11 cellular contexts compared by ENCODE assay signal in the genomic region with DNA sequence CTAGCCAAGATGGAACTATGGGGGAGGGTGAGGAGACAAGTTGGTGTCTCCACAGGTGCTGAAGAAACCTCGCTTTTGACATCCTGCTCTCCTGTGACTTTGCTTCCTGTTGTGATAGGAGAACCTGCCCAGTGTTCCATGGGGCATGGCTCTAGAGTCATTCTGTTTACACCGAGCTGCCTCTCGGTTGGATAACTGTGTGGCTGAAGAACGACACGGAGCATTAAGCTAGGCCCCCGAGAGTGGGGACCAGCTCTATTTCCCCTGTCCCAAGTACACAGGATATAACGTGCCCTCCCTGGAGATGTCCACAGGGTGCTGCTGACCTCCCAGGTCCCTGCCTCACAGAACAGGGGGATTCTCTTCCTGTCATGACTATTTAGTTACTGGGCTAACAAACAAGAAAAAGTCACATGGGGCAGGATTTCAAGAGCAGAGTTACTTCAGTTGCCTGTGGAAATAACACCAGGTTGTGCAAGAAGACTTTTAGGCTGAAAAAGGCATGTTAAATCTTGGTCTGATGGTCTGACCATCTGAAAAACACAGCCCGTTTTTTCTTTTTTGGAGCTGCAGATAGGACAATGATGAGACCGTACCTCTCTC. TPM values are rescaled to one million over a fixed set of nuclear protein-coding genes. Genes with fewer than 3 reads are reported as not detected.
DNase-seq lines count a peak whose midpoint lies in the region; ATAC-seq and TF ChIP-seq lines count a peak whose summit lies in the region.
"Had no signal": no experiment of that assay in that cellular context is flagged by ENCODE, and none has a peak within 500 bp of the region (broad histone marks: within the 10 kb centered on the region; RNA-seq: fewer than 3 reads in every experiment).

No MANE protein-coding gene starts in this region.

- H3K27me3 ChIP-seq in BE2C = no peaks in the 10 kb centered on the region
- H3K27me3 ChIP-seq: SJCRH30 had no signal

- H3K4me1 Mint-ChIP-seq in activated T-cell treated with anti-CD3 and anti-CD28 coated beads, Interleukin-2, amount 50 U/mL, for 24 hours (ENCODE audit: low read depth) = peaks cover 55% of the 10 kb centered on the region
- peaks cover 61 to 68% of the 10 kb centered on the region in 2 donors for H3K4me1 Mint-ChIP-seq in effector memory CD8-positive, alpha-beta T cell (ENCODE audit: low read depth in 2 of 2)
- peaks cover 34% of the 10 kb centered on the region for H3K4me1 Mint-ChIP-seq in stimulated activated memory B cell treated with anti-CD40 and anti-IgM and Interleukin-4, amounts not matched to agents 10 μg/mL and 1 μg/mL and 100 μg/mL, for 72 hours

- peak; percentile 13 for ATAC-seq in effector memory CD8-positive, alpha-beta T cell (replicated peaks)
- ATAC-seq in stimulated activated memory B cell treated with anti-CD40 and anti-IgM and Interleukin-4, amounts not matched to agents 10 μg/mL and 1 μg/mL and 100 μg/mL, for 72 hours = peak; percentile 58

- H3K9me3 Mint-ChIP-seq in activated T-cell treated with anti-CD3 and anti-CD28 coated beads, Interleukin-2, amount 50 U/mL, for 24 hours = no peaks in the 10 kb centered on the region
- H3K9me3 Mint-ChIP-seq in effector memory CD8-positive, alpha-beta T cell = peaks cover 0 to 6% of the 10 kb centered on the region in 2 donors
- H3K9me3 Mint-ChIP-seq in stimulated activated memory B cell treated with anti-CD40 and anti-IgM and Interleukin-4, amounts not matched to agents 10 μg/mL and 1 μg/mL and 100 μg/mL, for 72 hours = peaks cover 2% of the 10 kb centered on the region

- TF ChIP-seq CTCF in BE2C (IDR thresholded peaks at IDR 0.05; ENCODE audit: low read depth, low read length) = no peak

- H3K27me3 Mint-ChIP-seq in activated T-cell treated with anti-CD3 and anti-CD28 coated beads, Interleukin-2, amount 50 U/mL, for 24 hours = no peaks in the 10 kb centered on the region
- no peaks in the 10 kb centered on the region for H3K27me3 Mint-ChIP-seq in effector memory CD8-positive, alpha-beta T cell
- H3K27me3 Mint-ChIP-seq in stimulated activated memory B cell treated with anti-CD40 and anti-IgM and Interleukin-4, amounts not matched to agents 10 μg/mL and 1 μg/mL and 100 μg/mL, for 72 hours = no peaks in the 10 kb centered on the region

- no peaks in the 10 kb centered on the region for H3K36me3 ChIP-seq in BE2C
- H3K36me3 ChIP-seq: SJCRH30 had no signal

- no peak overlapping the region for H3K4me3 ChIP-seq in BE2C (ENCODE audit: low read depth, low read length)
- H3K4me3 ChIP-seq: SJCRH30 had no signal

- H3K4me1 ChIP-seq in BE2C = peaks cover 4% of the 10 kb centered on the region

- no peak for DNase-seq in activated T-cell treated with anti-CD3 and anti-CD28 coated beads, Interleukin-2, amount 50 U/mL, for 24 hours
- DNase-seq in activated T-cell treated with anti-CD3 and anti-CD28 coated beads for 4 hours = no peak
- peak; percentile 88 for DNase-seq in NOMO-1 treated with DMSO at 0.1 percent for 48 hours (lab: John Stamatoyannopoulos, UW; ENCODE audit: unreplicated experiment)
- DNase-seq in effector memory CD8-positive, alpha-beta T cell = no peak
- no peak for DNase-seq in BE2C
- no peak for DNase-seq in LoVo (ENCODE audit: low spot score)
- DNase-seq in NCI-H446 treated with DMSO at 0.1 percent for 48 hours (lab: John Stamatoyannopoulos, UW) = no peak
- DNase-seq: effector CD4-positive, alpha-beta T cell; NCI-H2029 treated with DMSO at 0.1 percent for 48 hours; SJCRH30 had no signal

- H3K36me3 Mint-ChIP-seq in activated T-cell treated with anti-CD3 and anti-CD28 coated beads, Interleukin-2, amount 50 U/mL, for 24 hours (ENCODE audit: low read depth) = no peaks in the 10 kb centered on the region
- H3K36me3 Mint-ChIP-seq in effector memory CD8-positive, alpha-beta T cell (ENCODE audit: insufficient read depth) = peaks cover 3% of the 10 kb centered on the region
- no peaks in the 10 kb centered on the region for H3K36me3 Mint-ChIP-seq in stimulated activated memory B cell treated with anti-CD40 and anti-IgM and Interleukin-4, amounts not matched to agents 10 μg/mL and 1 μg/mL and 100 μg/mL, for 72 hours

- peak overlapping the region; percentile 79 for H3K27ac Mint-ChIP-seq in activated T-cell treated with anti-CD3 and anti-CD28 coated beads, Interleukin-2, amount 50 U/mL, for 24 hours
- peak overlapping the region; percentile 85 to 92 for H3K27ac Mint-ChIP-seq in effector memory CD8-positive, alpha-beta T cell
- H3K27ac Mint-ChIP-seq in stimulated activated memory B cell treated with anti-CD40 and anti-IgM and Interleukin-4, amounts not matched to agents 10 μg/mL and 1 μg/mL and 100 μg/mL, for 72 hours = peak overlapping the region; percentile 94

- H3K4me3 Mint-ChIP-seq in activated T-cell treated with anti-CD3 and anti-CD28 coated beads, Interleukin-2, amount 50 U/mL, for 24 hours = no peak overlapping the region
- H3K4me3 Mint-ChIP-seq in effector memory CD8-positive, alpha-beta T cell = peak overlapping the region; percentile 70 to 73
- H3K4me3 Mint-ChIP-seq in stimulated activated memory B cell treated with anti-CD40 and anti-IgM and Interleukin-4, amounts not matched to agents 10 μg/mL and 1 μg/mL and 100 μg/mL, for 72 hours = peak overlapping the region; percentile 10

- H3K9me3 ChIP-seq in BE2C = no peaks in the 10 kb centered on the region
- H3K9me3 ChIP-seq: SJCRH30 had no signal

RNA-seq across cellular contexts. Expression of a gene that starts 29.4 kb away (rescaled TPM):
- 12.1 TPM for polyA plus RNA-seq in BE2C (2012; ENCODE audit: insufficient read depth, insufficient read length, low read depth)
